8 cellular contexts compared by ENCODE assay signal in the genomic region with DNA sequence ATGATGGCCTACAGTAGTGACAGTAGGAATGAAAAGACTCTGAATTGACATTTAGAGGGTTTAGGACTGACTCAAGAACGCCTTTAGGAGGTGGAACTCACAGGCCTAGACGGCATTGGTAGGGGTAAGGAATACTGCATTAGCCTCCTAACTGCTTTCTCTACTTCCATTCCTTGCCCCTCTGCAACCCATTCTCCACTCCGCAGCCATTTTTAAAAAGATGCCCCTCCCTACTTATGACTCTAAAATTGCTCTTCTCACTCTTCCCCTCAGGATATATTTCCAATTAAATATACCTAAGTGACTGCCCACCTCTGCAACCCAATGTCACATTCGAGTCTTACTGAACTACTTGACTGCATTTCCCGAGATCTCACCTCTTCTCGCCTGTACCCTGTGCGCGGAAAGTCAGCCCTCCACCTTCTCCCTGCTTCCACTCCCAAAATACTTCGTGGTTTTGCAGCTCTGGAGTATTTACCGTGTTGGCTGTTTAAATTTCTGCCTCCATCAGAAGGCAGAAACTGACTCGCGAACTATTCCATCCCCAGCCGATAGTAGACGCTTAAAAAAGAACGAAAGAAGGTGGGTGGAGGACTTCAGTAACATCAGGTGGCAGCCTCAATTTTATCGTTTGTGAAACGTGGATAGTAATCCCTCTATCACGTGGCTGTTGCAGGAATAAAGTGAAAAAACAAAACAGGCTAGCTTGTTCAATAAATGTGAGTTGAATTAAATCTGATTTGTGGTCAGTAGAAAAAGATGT. TPM values are rescaled to one million over a fixed set of nuclear protein-coding genes. Genes with fewer than 3 reads are reported as not detected.
DNase-seq lines count a peak whose midpoint lies in the region; ATAC-seq and FAIRE-seq lines count a peak whose summit lies in the region.

No MANE protein-coding gene starts in this region.

- no peak for ATAC-seq in GM19397 (IDR thresholded peaks at IDR 0.05; ENCODE audit: unreplicated experiment)
- no peak for ATAC-seq in GM21390 (IDR thresholded peaks at IDR 0.05; ENCODE audit: unreplicated experiment)

- H3K27ac ChIP-seq in iPS-18a (ENCODE audit: low read length) (peak overlapping the region; percentile 96), small intestine (ENCODE audit: low read depth in 1 of 2, low read length in 1 of 2) (peak overlapping the region in 1 of 2 donors; percentile 94)

- FAIRE-seq in small intestine (lab: Jason Lieb, UNC) = no peak

- peak overlapping the region; percentile 99 for H3K9ac ChIP-seq in iPS-18a (ENCODE audit: low read length)

- H3K4me1 ChIP-seq in iPS-18a (ENCODE audit: control insufficient read depth, low read depth, low read length) = peaks cover 10% of the 10 kb centered on the region
- H3K4me1 ChIP-seq in small intestine (ENCODE audit: control insufficient read depth in 2 of 2, insufficient read depth in 1 of 2, low read depth in 1 of 2, low read length in 1 of 2) = peaks cover 3 to 5% of the 10 kb centered on the region in 2 donors

- H3K27me3 ChIP-seq in iPS-18a (ENCODE audit: control insufficient read depth, insufficient read depth, low read length) = no peaks in the 10 kb centered on the region
- no peaks in the 10 kb centered on the region for H3K27me3 ChIP-seq in small intestine (ENCODE audit: control insufficient read depth in 2 of 2, insufficient read depth in 2 of 2, low read length in 2 of 2)

- H3K9me3 ChIP-seq in iPS-18a (ENCODE audit: control insufficient read depth, low read depth, low read length) (no peaks in the 10 kb centered on the region), small intestine (ENCODE audit: control insufficient read depth, low read depth) (no peaks in the 10 kb centered on the region)

- 6 to 8% (median 8%) methylated on average over 18 of the region's 18 CpGs for WGBS in small intestine, 3 donors

- H3K4me3 ChIP-seq in iPS-18a (ENCODE audit: low read length) (peak overlapping the region; percentile 97), small intestine (ENCODE audit: low read depth in 1 of 2, low read length in 2 of 2) (peak overlapping the region; percentile 59 to 82)

- peak; percentile 65 for DNase-seq in NCI-H82 (lab: John Stamatoyannopoulos, UW)
- DNase-seq in NCI-H82 treated with DMSO at 0.1 percent for 48 hours (lab: John Stamatoyannopoulos, UW; ENCODE audit: unreplicated experiment) = no peak
- DNase-seq in NCI-H526 treated with DMSO at 0.1 percent for 48 hours (lab: John Stamatoyannopoulos, UW) = peak; percentile 65
- peak; percentile 35 for DNase-seq in amniotic epithelial cell (ENCODE audit: low read depth)
- peak; percentile 42 for DNase-seq in small intestine

- H3K36me3 ChIP-seq in iPS-18a (ENCODE audit: control insufficient read depth, low read depth, low read length) (peaks cover 28% of the 10 kb centered on the region), small intestine (ENCODE audit: control insufficient read depth in 2 of 2, insufficient read depth in 2 of 2, low read length in 2 of 2) (no peaks in the 10 kb centered on the region)

RNA-seq across cellular contexts. Expression of gene YBX1, which starts 1.1 kb away (rescaled TPM):
- 100 to 1,000 TPM; 509 to 779 (median 604) TPM for polyA plus RNA-seq in small intestine

RNA-seq across cellular contexts. Expression of gene PPIH, which starts 22.9 kb away (rescaled TPM):
- polyA plus RNA-seq in small intestine = 10 to 100 TPM; 24.9 to 79.1 (median 30.9) TPM

RNA-seq across cellular contexts. Expression of gene CLDN19, which starts 58.9 kb away (rescaled TPM):
- under 1 TPM in 1 of 3 donors, not detected in 2; 0.18 TPM for polyA plus RNA-seq in small intestine
